Comparison of ENCODE assay signal across 17 cellular contexts in genomic region chr5:65902104-65902503, GRCh38. TPM values are rescaled to one million over a fixed set of nuclear protein-coding genes. Genes with fewer than 3 reads are reported as not detected.
DNase-seq lines count a peak whose midpoint lies in the region; ATAC-seq, FAIRE-seq and TF ChIP-seq lines count a peak whose summit lies in the region.
"Had no signal": no experiment of that assay in that cellular context is flagged by ENCODE, and none has a peak within 500 bp of the region (broad histone marks: within the 10 kb centered on the region; RNA-seq: fewer than 3 reads in every experiment).

No MANE protein-coding gene starts in this region.

- H3K4me1 ChIP-seq in K562 (replicated peaks in 1 of 2; ENCODE audit: control insufficient read depth in 2 of 2, insufficient read depth in 2 of 2, low read length in 2 of 2) = peaks cover 0 to 4% of the 10 kb centered on the region in 2 experiments; a peak in 1 of 5 replicates
- no peaks in the 10 kb centered on the region for H3K4me1 ChIP-seq in colonic mucosa
- H3K4me1 ChIP-seq: HAP-1 had no signal

- TF ChIP-seq CTCF in K562 (IDR thresholded peaks at IDR 0.05 in 2 of 3, conservative IDR thresholded peaks at IDR 0.05 in 1 of 3; ENCODE audit: insufficient read depth in 2 of 3, low read depth in 1 of 3, low read length in 3 of 3) = no peak
- TF ChIP-seq CTCF in fibroblast of villous mesenchyme (IDR thresholded peaks at IDR 0.05; ENCODE audit: insufficient read depth, low read depth, low read length) = no peak
- no peak for TF ChIP-seq CTCF in colonic mucosa (IDR thresholded peaks at IDR 0.05)

- WGBS in K562 (ENCODE audit: insufficient coverage, low coverage, missing lambda C conversion rate) = 35% methylated on average over 4 of the region's 4 CpGs

- ATAC-seq in stimulated activated naive CD8-positive, alpha-beta T cell treated with anti-CD3 and anti-CD28 coated beads, Interleukin-15, amount 100 ng/mL, for 72 hours = peak; percentile 28
- no peak for ATAC-seq in stimulated activated naive CD8-positive, alpha-beta T cell treated with anti-CD3 and anti-CD28 coated beads, Interleukin-15, Interleukin-2, amounts not matched to agents 100 U/mL and 50 U/mL, for 24 hours
- ATAC-seq in K562 = peak; percentile 49
- no peak for ATAC-seq in HG03196 (IDR thresholded peaks at IDR 0.05; ENCODE audit: unreplicated experiment)

- CTCF ChIA-PET in K562 (lab: Yijun Ruan, JAX; ENCODE audit: low intra/inter-chr PET ratio) = no interaction called here

- H3K27ac Mint-ChIP-seq in stimulated activated naive CD8-positive, alpha-beta T cell treated with anti-CD3 and anti-CD28 coated beads, Interleukin-15, amount 100 ng/mL, for 72 hours = peak overlapping the region; percentile 67 to 81
- H3K27ac Mint-ChIP-seq: CD14-positive monocyte; CD4-positive, alpha-beta memory T cell; IgD-negative memory B cell had no signal

- H3K9ac ChIP-seq in K562 (ENCODE audit: insufficient read depth in 1 of 2, low read depth in 2 of 2, low read length in 2 of 2) (no peak overlapping the region), colonic mucosa (ENCODE audit: low read depth in 2 of 2, low read length in 2 of 2) (no peak overlapping the region)
- H3K9ac ChIP-seq: BLaER1 had no signal

- no peaks in the 10 kb centered on the region for H3K27me3 Mint-ChIP-seq in stimulated activated naive CD8-positive, alpha-beta T cell treated with anti-CD3 and anti-CD28 coated beads, Interleukin-15, amount 100 ng/mL, for 72 hours
- H3K27me3 Mint-ChIP-seq: CD4-positive, alpha-beta memory T cell; IgD-negative memory B cell had no signal

- H3K27ac ChIP-seq in K562 (ENCODE audit: extremely low read depth, low read depth, low read length) (no peak overlapping the region), colonic mucosa (no peak overlapping the region)
- H3K27ac ChIP-seq: BLaER1, HL-60 had no signal

- H3K9me3 ChIP-seq in K562 (replicated peaks; ENCODE audit: control insufficient read depth, insufficient read depth, low read depth, low read length) (no peaks in the 10 kb centered on the region), colonic mucosa (no peaks in the 10 kb centered on the region)
- H3K9me3 ChIP-seq: BLaER1, HAP-1 had no signal

- H3K4me3 ChIP-seq in K562 (no peak overlapping the region), fibroblast of villous mesenchyme (ENCODE audit: low read depth, low read length) (no peak overlapping the region), colonic mucosa (no peak overlapping the region)
- H3K4me3 ChIP-seq: BLaER1, HAP-1 had no signal

- H3K4me2 ChIP-seq in K562 (ENCODE audit: insufficient read depth, low read length) = no peak overlapping the region
- H3K4me2 ChIP-seq: BLaER1 had no signal

- TF ChIP-seq EP300 in K562 (IDR thresholded peaks at IDR 0.05; ENCODE audit: low read length) = no peak

- in situ Hi-C loops in K562 (cut with MboI) = no loop called here

- POLR2A ChIA-PET in K562 (lab: Yijun Ruan, JAX) = no interaction called here

- H3K27me3 ChIP-seq in K562 (ENCODE audit: control insufficient read depth in 2 of 2, insufficient read depth in 2 of 2, low read length in 2 of 2) (no peaks in the 10 kb centered on the region), colonic mucosa (no peaks in the 10 kb centered on the region)
- H3K27me3 ChIP-seq: BLaER1 had no signal

- no peak for TF ChIP-seq POLR2A in K562 (conservative IDR thresholded peaks at IDR 0.05)

- no peak for DNase-seq in stimulated activated naive CD8-positive, alpha-beta T cell treated with anti-CD3 and anti-CD28 coated beads, Interleukin-15, amount 100 ng/mL, for 72 hours
- no peak for DNase-seq in stimulated activated naive CD8-positive, alpha-beta T cell treated with anti-CD3 and anti-CD28 coated beads, Interleukin-15, Interleukin-2, amounts not matched to agents 100 U/mL and 50 U/mL, for 24 hours
- no peak for DNase-seq in K562 (ENCODE audit: extremely low read depth in 1 of 4, low spot score in 3 of 4)
- peak; percentile 28 for DNase-seq in fibroblast of villous mesenchyme (ENCODE audit: low read depth)
- no peak for DNase-seq in colonic mucosa
- DNase-seq in SHP77 (lab: John Stamatoyannopoulos, UW) = no peak
- DNase-seq: 8988T; Calu3; CD4-positive, alpha-beta memory T cell; DMS79 treated with DMSO at 0.1 percent for 48 hours; GF-D8 had no signal

- TF ChIP-seq RAD21 in K562 (CRISPR knock-in tag; conservative IDR thresholded peaks at IDR 0.05 in 1 of 2, IDR thresholded peaks at IDR 0.05 in 1 of 2) = no peak

- no peaks in the 10 kb centered on the region for H3K9me1 ChIP-seq in K562 (ENCODE audit: control insufficient read depth, insufficient read depth, low read length)

- no peaks in the 10 kb centered on the region for H3K79me2 ChIP-seq in K562 (ENCODE audit: control insufficient read depth, insufficient read depth, low read length)

- peak overlapping the region; percentile 36; the same call in 1 of the 2 replicates for H2AFZ ChIP-seq in K562 (ENCODE audit: low read depth, low read length)

- H3K4me3 Mint-ChIP-seq in stimulated activated naive CD8-positive, alpha-beta T cell treated with anti-CD3 and anti-CD28 coated beads, Interleukin-15, amount 100 ng/mL, for 72 hours = no peak overlapping the region
- H3K4me3 Mint-ChIP-seq: CD14-positive monocyte; CD4-positive, alpha-beta memory T cell; IgD-negative memory B cell had no signal

- H3K36me3 ChIP-seq in K562 (ENCODE audit: control insufficient read depth, insufficient read depth, low read length) (no peaks in the 10 kb centered on the region), colonic mucosa (no peaks in the 10 kb centered on the region)
- H3K36me3 ChIP-seq: BLaER1, HAP-1 had no signal

- intact Hi-C loops in K562 (cut with micrococcal nuclease) (no loop called here), colonic mucosa (cut with DNase I) (no loop called here)

- H4K20me1 ChIP-seq in K562 (replicated peaks; ENCODE audit: control insufficient read depth, insufficient read depth, low read length) = no peaks in the 10 kb centered on the region
- H4K20me1 ChIP-seq: BLaER1 had no signal

- H3K9me3 Mint-ChIP-seq in stimulated activated naive CD8-positive, alpha-beta T cell treated with anti-CD3 and anti-CD28 coated beads, Interleukin-15, amount 100 ng/mL, for 72 hours = peaks cover 6 to 9% of the 10 kb centered on the region in 2 donors

- H3K4me1 Mint-ChIP-seq in stimulated activated naive CD8-positive, alpha-beta T cell treated with anti-CD3 and anti-CD28 coated beads, Interleukin-15, amount 100 ng/mL, for 72 hours = peaks cover 13% of the 10 kb centered on the region
- H3K4me1 Mint-ChIP-seq: CD14-positive monocyte; CD4-positive, alpha-beta memory T cell; IgD-negative memory B cell had no signal

- no peak for FAIRE-seq in K562 (lab: Jason Lieb, UNC)

- no TSS peak for BruUV-seq in K562 (replicated peaks; lab: Mats Ljungman, UMichigan)

TF ChIP-seq in K562, 482 proteins besides CTCF, POLR2A, EP300 and RAD21 (continues in another document):
- TF ChIP-seq RBM34 (IDR thresholded peaks at IDR 0.05; ENCODE audit: borderline replicate concordance, insufficient read depth, low read length) (no peak), ZNF584 (CRISPR knock-in tag; IDR thresholded peaks at IDR 0.05; ENCODE audit: low read depth) (peak; percentile 89), ZNF764 (CRISPR knock-in tag; IDR thresholded peaks at IDR 0.05; ENCODE audit: low read depth) (no peak), L3MBTL2 (IDR thresholded peaks at IDR 0.05) (0 out of 2 replicates have a peak, but pooled peaks have one; percentile 13), ZBTB12 (CRISPR knock-in tag; IDR thresholded peaks at IDR 0.05) (no peak), ZNF436 (CRISPR knock-in tag; IDR thresholded peaks at IDR 0.05) (no peak), TCFL5 (CRISPR knock-in tag; conservative IDR thresholded peaks at IDR 0.05) (no peak), SAFB (IDR thresholded peaks at IDR 0.05; ENCODE audit: borderline replicate concordance, low read depth, low read length) (no peak), TRIM24 (IDR thresholded peaks at IDR 0.05) (peak; percentile 51 to 83; a peak in 2 of 4 replicates), SIX5 (IDR thresholded peaks at IDR 0.05; ENCODE audit: borderline replicate concordance in 1 of 2, insufficient read depth in 1 of 2, low read depth in 1 of 2, low read length in 2 of 2) (no peak), ZNF707 (CRISPR knock-in tag; conservative IDR thresholded peaks at IDR 0.05) (no peak), CBX5 (IDR thresholded peaks at IDR 0.05; ENCODE audit: borderline replicate concordance, low read depth) (no peak), NFXL1 (CRISPR knock-in tag; IDR thresholded peaks at IDR 0.05) (0 out of 2 replicates have a peak, but pooled peaks have one; percentile 18)

RNA-seq across cellular contexts. Expression of gene ERBIN, which starts 24.3 kb away (rescaled TPM):
- 112 and 233 TPM in 2 replicates for total RNA-seq in K562 (2011; cell fraction: chromatin; rRNA removed; ENCODE audit: low replicate concordance)
- 51.4 and 66.5 TPM in 2 replicates for total RNA-seq in K562 (2011; cell fraction: nucleolus; rRNA removed)
- 75.7 and 89.3 TPM in 2 replicates for total RNA-seq in K562 (2011; cell fraction: nucleoplasm; rRNA removed)
- total RNA-seq in K562 (2014; rRNA removed) = 27.9 and 41.7 TPM in 2 replicates
- 62.1 and 80.5 TPM in 2 replicates for total RNA-seq in K562 (2014; rRNA removed; fragmentation: Illumina TruSeq; extraction: Trizol)
- 66.1 and 72.8 TPM in 2 replicates for total RNA-seq in K562 (2015; rRNA removed; fragmentation: Illumina TruSeq; extraction: Trizol)
- 47.5 and 50.8 TPM in 2 replicates for total RNA-seq in K562 (2021)
- polyA plus RNA-seq in K562 (2011; rRNA removed) = 37.9 and 56.9 TPM in 2 replicates
- polyA plus RNA-seq in K562 (2011; cell fraction: cytosol; rRNA removed) = 11.3 and 18.9 TPM in 2 replicates
- 35.7 and 43.4 TPM in 2 replicates for polyA plus RNA-seq in K562 (2011; cell fraction: nucleus; rRNA removed)
- polyA plus RNA-seq in K562 (2012) = 21.0 and 29.0 TPM in 2 replicates
- polyA plus RNA-seq in K562 (2014; fragmentation: Illumina TruSeq; extraction: Trizol) = 39.0 and 40.6 TPM in 2 replicates
- 10 to 100 TPM; 11.9 to 12.1 TPM for polyA plus RNA-seq in K562 (2014; fragmentation: Nextera tagmentation; extraction: Ambion mirVana)
- 38.6 and 40.4 TPM in 2 replicates for polyA plus RNA-seq in K562 (2014; rRNA removed)
- polyA minus RNA-seq in K562 (2011; rRNA and poly(A)+ RNA removed) = 120 and 130 TPM in 2 replicates
- 29.4 and 46.2 TPM in 2 replicates for polyA minus RNA-seq in K562 (2011; cell fraction: cytosol; rRNA and poly(A)+ RNA removed)
- polyA minus RNA-seq in K562 (2011; cell fraction: nucleus; rRNA and poly(A)+ RNA removed) = 102 and 130 TPM in 2 replicates
- total RNA-seq in fibroblast of villous mesenchyme = 132 and 233 TPM in 2 replicates
- total RNA-seq in colonic mucosa = 100 to 1,000 TPM in 1 of 2 donors, 10 to 100 TPM in 1; 69.3 to 110 TPM

Comparison
In these comparisons a context has a peak if more than half of its experiments do, and no peak if none do; other contexts are left out.
1. ATAC-seq: peak in stimulated activated naive CD8-positive, alpha-beta T cell treated with anti-CD3 and anti-CD28 coated beads, Interleukin-15, amount 100 ng/mL, for 72 hours (single experiment) and K562 (single experiment); none in stimulated activated naive CD8-positive, alpha-beta T cell treated with anti-CD3 and anti-CD28 coated beads, Interleukin-15, Interleukin-2, amounts not matched to agents 100 U/mL and 50 U/mL, for 24 hours (single experiment) and HG03196 (single experiment).